In the genomic region with DNA sequence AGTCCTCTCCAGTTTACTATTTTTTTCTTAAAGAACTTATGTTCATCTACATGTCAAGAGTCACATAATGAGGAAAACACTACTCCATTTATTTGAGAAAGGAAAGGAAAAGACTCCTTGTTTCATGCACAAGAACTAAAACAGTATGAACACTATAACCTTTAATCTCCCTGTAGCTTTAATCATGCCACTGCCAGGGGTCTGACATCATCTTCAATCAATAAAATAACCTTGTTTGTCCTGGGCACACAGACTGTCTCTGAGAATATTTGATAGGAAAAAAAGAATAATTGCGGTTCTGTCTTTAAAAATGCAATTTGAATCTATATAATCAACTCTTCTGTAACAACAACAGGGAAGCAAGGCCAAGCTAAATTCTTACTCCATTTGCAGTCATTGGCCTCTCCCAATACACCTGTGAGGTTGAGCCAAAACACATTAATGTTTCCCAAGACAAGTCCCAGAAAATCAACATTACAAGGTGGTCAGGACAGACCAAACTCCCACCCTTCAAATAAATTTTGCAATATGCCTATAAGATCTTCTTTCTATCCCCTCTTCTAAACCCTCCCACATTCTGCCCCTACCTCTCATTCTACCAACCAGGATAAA, we compare ENCODE assay signal across 15 cellular contexts. TPM values are rescaled to one million over a fixed set of nuclear protein-coding genes. Genes with fewer than 3 reads are reported as not detected.
A peak's percentile ranks its signal among the peaks of the same experiment; 100 is the strongest.
DNase-seq lines count a peak whose midpoint lies in the region; ATAC-seq, FAIRE-seq and TF ChIP-seq lines count a peak whose summit lies in the region.
"Had no signal": no experiment of that assay in that cellular context is flagged by ENCODE, and none has a peak within 500 bp of the region (broad histone marks: within the 10 kb centered on the region; RNA-seq: fewer than 3 reads in every experiment).

No MANE protein-coding gene starts in this region.

- H3K27ac ChIP-seq in liver (ENCODE audit: low read depth in 1 of 2, low read length in 2 of 2) (no peak overlapping the region), HepG2 (ENCODE audit: extremely low read length, insufficient read depth, low read length) (no peak overlapping the region), pancreas (no peak overlapping the region)

- ATAC-seq in HepG2: no peak
- peak; percentile 68 to 82 (median 74) for ATAC-seq in pancreas
- ATAC-seq in left ventricle myocardium superior: no peak
- ATAC-seq: GM12878 had no signal

- H4K20me1 ChIP-seq in HepG2 (ENCODE audit: insufficient read depth, low read length): no peaks in the 10 kb centered on the region

- TF ChIP-seq RAD21 in liver (IDR thresholded peaks at IDR 0.05) (no peak), HepG2 (CRISPR knock-in tag; IDR thresholded peaks at IDR 0.05) (no peak)

- peaks cover 0 to 5% (median 0%) of the 10 kb centered on the region in 4 donors for H3K4me1 ChIP-seq in liver (ENCODE audit: control insufficient read depth in 4 of 4, insufficient read depth in 4 of 4, low read length in 3 of 4)
- no peaks in the 10 kb centered on the region for H3K4me1 ChIP-seq in HepG2 (ENCODE audit: insufficient read depth, low read length)
- peaks cover 0 to 2% (median 0%) of the 10 kb centered on the region in 3 donors for H3K4me1 ChIP-seq in pancreas

- TF ChIP-seq CTCF in liver (IDR thresholded peaks at IDR 0.05; ENCODE audit: low read depth, low read length, missing input control) (no peak), HepG2 (CRISPR knock-in tag; IDR thresholded peaks at IDR 0.05) (no peak), pancreas (IDR thresholded peaks at IDR 0.05) (no peak)

- 24% methylated on average over 1 of the region's 1 CpG for WGBS in liver
- WGBS in HepG2 (ENCODE audit: low lambda C conversion rate): 67% methylated on average over 1 of the region's 1 CpG
- 16% methylated on average over 1 of the region's 1 CpG for WGBS in pancreas, 2 donors

- H3K9ac ChIP-seq in liver (ENCODE audit: low read depth in 1 of 2, low read length in 2 of 2) (no peak overlapping the region), HepG2 (ENCODE audit: insufficient read depth, low read depth, low read length) (no peak overlapping the region)

- intact Hi-C loops in HepG2 (cut with micrococcal nuclease; ENCODE audit: unreplicated experiment) (loop anchor here (5.0 kb wide), 1 partner anchor 220 kb away; no protein-coding TSS in a partner anchor), pancreas (cut with DNase I) (no loop called here), left ventricle myocardium superior (cut with micrococcal nuclease) (no loop called here)

- DNase-seq in HepG2 (ENCODE audit: low spot score): no peak
- no peak for DNase-seq in pancreas
- DNase-seq in left ventricle myocardium superior: no peak
- no peak for DNase-seq in activated naive CD4-positive, alpha-beta T cell (lab: John Stamatoyannopoulos, UW)
- DNase-seq in islet precursor cell: no peak
- DNase-seq: ACHN; C1 segment of cervical spinal cord; CD4-positive, alpha-beta T cell; DMS79 had no signal

- no peak overlapping the region for H2AFZ ChIP-seq in HepG2 (ENCODE audit: low read length)

- TF ChIP-seq POLR2A in HepG2 (IDR thresholded peaks at IDR 0.05; ENCODE audit: insufficient read depth in 1 of 2, low read depth in 2 of 2, low read length in 2 of 2): no peak

- H3K4me2 ChIP-seq in HepG2 (ENCODE audit: low read depth, low read length): no peak overlapping the region

- BruUV-seq in HepG2 (replicated peaks; lab: Mats Ljungman, UMichigan): no TSS peak

- CTCF ChIA-PET in HepG2 (lab: Yijun Ruan, JAX; ENCODE audit: low intra/inter-chr PET ratio, low total read pairs): no interaction called here

- no peaks in the 10 kb centered on the region for H3K36me3 ChIP-seq in liver (ENCODE audit: control insufficient read depth in 4 of 4, insufficient read depth in 3 of 4, low read depth in 1 of 4, low read length in 3 of 4)
- H3K36me3 ChIP-seq in HepG2 (replicated peaks in 1 of 2; ENCODE audit: control insufficient read depth in 1 of 2, insufficient read depth in 2 of 2, low read length in 2 of 2): no peaks in the 10 kb centered on the region
- no peaks in the 10 kb centered on the region for H3K36me3 ChIP-seq in pancreas

- TF ChIP-seq EP300 in HepG2 (IDR thresholded peaks at IDR 0.05; ENCODE audit: low read depth in 2 of 2, low read length in 2 of 2) (no peak), HepG2 (CRISPR knock-in tag; IDR thresholded peaks at IDR 0.05; ENCODE audit: borderline replicate concordance) (no peak)

- no peaks in the 10 kb centered on the region for H3K79me2 ChIP-seq in HepG2 (ENCODE audit: insufficient read depth, low read length)

- H3K4me3 ChIP-seq in liver (ENCODE audit: low read depth in 1 of 3, low read length in 3 of 3) (no peak overlapping the region), HepG2 (replicated peaks in 1 of 3; ENCODE audit: insufficient read depth in 1 of 3, low read depth in 2 of 3, low read length in 3 of 3) (no peak overlapping the region), pancreas (no peak overlapping the region)
- H3K4me3 ChIP-seq: GM12878, HAP-1 had no signal

- in situ Hi-C loops in HepG2 (cut with HindIII; ENCODE audit: extremely low pct_ligation_motif_present, low pct_unique_long_range_greater_than_20kb): no loop called here

- H3K27me3 ChIP-seq in liver (ENCODE audit: control insufficient read depth in 4 of 4, insufficient read depth in 4 of 4, low read length in 3 of 4) (no peaks in the 10 kb centered on the region), HepG2 (ENCODE audit: control insufficient read depth in 1 of 2, insufficient read depth in 2 of 2, low read length in 2 of 2) (no peaks in the 10 kb centered on the region), pancreas (no peaks in the 10 kb centered on the region)

- H3K9me3 ChIP-seq in liver (ENCODE audit: control insufficient read depth in 4 of 4, low read length in 3 of 4) (no peaks in the 10 kb centered on the region), HepG2 (ENCODE audit: low read length) (no peaks in the 10 kb centered on the region), pancreas (no peaks in the 10 kb centered on the region)
- H3K9me3 ChIP-seq: HAP-1 had no signal

- POLR2A ChIA-PET in HepG2 (lab: Yijun Ruan, JAX): no interaction called here

- FAIRE-seq in HepG2 (lab: Jason Lieb, UNC): no peak
- peak; percentile 88 for FAIRE-seq in islet of Langerhans (lab: Jason Lieb, UNC)
- FAIRE-seq in pancreas (lab: Jason Lieb, UNC): peak; percentile 5
- FAIRE-seq: GM12878, H1 had no signal

TF ChIP-seq in liver, 16 proteins besides CTCF, POLR2A, EP300 and RAD21 (continues in another document):
- TF ChIP-seq RXRA (IDR thresholded peaks at IDR 0.05): peak in 1 of 2 donors; percentile 4
- no peak for TF ChIP-seq SP1 (IDR thresholded peaks at IDR 0.05)
- TF ChIP-seq, protein P1, sequence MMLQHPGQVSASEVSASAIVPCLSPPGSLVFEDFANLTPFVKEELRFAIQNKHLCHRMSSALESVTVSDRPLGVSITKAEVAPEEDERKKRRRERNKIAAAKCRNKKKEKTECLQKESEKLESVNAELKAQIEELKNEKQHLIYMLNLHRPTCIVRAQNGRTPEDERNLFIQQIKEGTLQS (IDR thresholded peaks at IDR 0.05): peak; percentile 44
- TF ChIP-seq HNF4A (conservative IDR thresholded peaks at IDR 0.05): peak; percentile 28 to 29

TF ChIP-seq in HepG2, 621 proteins besides CTCF, POLR2A, EP300 and RAD21 (continues in another document):
- TF ChIP-seq MLLT10 (CRISPR knock-in tag; IDR thresholded peaks at IDR 0.05) (no peak), SYNCRIP (IDR thresholded peaks at IDR 0.05; ENCODE audit: insufficient read depth, low read depth, low read length) (no peak), ZGPAT (CRISPR knock-in tag; IDR thresholded peaks at IDR 0.05) (no peak), ZNF256 (CRISPR knock-in tag; conservative IDR thresholded peaks at IDR 0.05) (no peak), ZNF746 (CRISPR knock-in tag; IDR thresholded peaks at IDR 0.05) (no peak), MTF1 (CRISPR knock-in tag; IDR thresholded peaks at IDR 0.05) (no peak)

RNA-seq across cellular contexts. Expression of gene AMOT, which starts 13.2 kb away (rescaled TPM):
- 1 to 10 TPM; 1.5 to 2.6 TPM for total RNA-seq in liver
- polyA plus RNA-seq in liver: 1 to 10 TPM; 1.1 to 2.2 TPM
- total RNA-seq in HepG2 (2016; rRNA removed; fragmentation: Illumina TruSeq; extraction: Trizol): 0.83 and 0.91 TPM in 2 replicates
- 0.10 and 0.18 TPM in 2 replicates for total RNA-seq in HepG2 (2016; cell fraction: cytosol; rRNA removed; fragmentation: Illumina TruSeq; extraction: Trizol; ENCODE audit: low read depth)
- 1.00 and 1.2 TPM in 2 replicates for total RNA-seq in HepG2 (2016; cell fraction: insoluble cytoplasmic fraction; rRNA removed; fragmentation: Illumina TruSeq; extraction: Trizol)
- total RNA-seq in HepG2 (2016; cell fraction: membrane; rRNA removed; fragmentation: Illumina TruSeq; extraction: Trizol): 0.28 and 0.79 TPM in 2 replicates
- 0.60 and 0.65 TPM in 2 replicates for total RNA-seq in HepG2 (2016; cell fraction: nucleus; rRNA removed; fragmentation: Illumina TruSeq; extraction: Trizol)
- 0.13 and 0.39 TPM in 2 replicates for polyA plus RNA-seq in HepG2 (2011; rRNA removed)
- 0.05 and 0.14 TPM in 2 replicates for polyA plus RNA-seq in HepG2 (2011; cell fraction: cytosol; rRNA removed)
- polyA plus RNA-seq in HepG2 (2011; cell fraction: nucleus; rRNA removed): 0.05 and 0.29 TPM in 2 replicates
- polyA plus RNA-seq in HepG2 (2012): 0.17 TPM in 1 of 2 replicates, not detected in the other
- 0.03 and 0.06 TPM in 2 replicates for polyA plus RNA-seq in HepG2 (2016; cell fraction: cytosol; fragmentation: Illumina TruSeq; extraction: Trizol; ENCODE audit: low read depth)
- 0.80 and 0.97 TPM in 2 replicates for polyA plus RNA-seq in HepG2 (2016; cell fraction: insoluble cytoplasmic fraction; fragmentation: Illumina TruSeq; extraction: Trizol; ENCODE audit: low read depth)
- 0.08 and 0.15 TPM in 2 replicates for polyA plus RNA-seq in HepG2 (2016; cell fraction: membrane; fragmentation: Illumina TruSeq; extraction: Trizol; ENCODE audit: low read depth)
- 0.59 TPM in 2 replicates for polyA plus RNA-seq in HepG2 (2016; cell fraction: nucleus; fragmentation: Illumina TruSeq; extraction: Trizol; ENCODE audit: insufficient read depth, low read depth)
- 0.72 TPM in 1 of 2 replicates, not detected in the other for polyA minus RNA-seq in HepG2 (2011; rRNA and poly(A)+ RNA removed; ENCODE audit: low replicate concordance)
- 0.09 and 0.40 TPM in 2 replicates for polyA minus RNA-seq in HepG2 (2011; cell fraction: cytosol; rRNA and poly(A)+ RNA removed)
- 0.13 and 0.87 TPM in 2 replicates for polyA minus RNA-seq in HepG2 (2011; cell fraction: nucleus; rRNA and poly(A)+ RNA removed)
- total RNA-seq in pancreas: 10 to 100 TPM in 1 of 6 donors, 1 to 10 TPM in 5; 4.5 to 14.4 (median 5.7) TPM
- 1 to 10 TPM; 1.1 to 2.8 TPM for polyA plus RNA-seq in pancreas
- total RNA-seq in left ventricle myocardium superior: 7.5 TPM
- total RNA-seq: G401 had no signal

Comparison
In these comparisons a context has a peak if more than half of its experiments do, and no peak if none do; other contexts are left out.
1. ATAC-seq: peak in pancreas (4 of 4); none in HepG2 (single experiment) and left ventricle myocardium superior (single experiment).